Comparison of ENCODE assay signal across 9 cellular contexts in the genomic region with DNA sequence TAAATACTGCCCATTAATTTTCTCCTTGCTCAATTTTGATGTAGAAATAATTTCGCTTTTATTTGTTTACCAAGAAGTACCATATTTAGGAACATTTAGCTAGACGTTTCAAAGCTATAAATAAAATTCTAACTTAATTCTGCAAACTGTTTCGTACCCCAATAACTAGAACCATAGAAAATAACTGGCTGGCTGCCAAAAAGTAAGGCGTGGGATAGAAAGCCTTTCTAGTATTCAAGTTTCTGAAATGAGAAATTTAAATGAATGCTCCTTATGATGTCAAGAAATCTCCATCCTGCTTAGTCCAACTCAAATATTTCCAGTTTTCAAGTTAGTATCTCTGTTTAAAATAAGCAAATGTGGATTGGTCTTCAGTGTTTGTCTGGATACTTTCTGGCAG.
"Had no signal": no experiment of that assay in that cellular context is flagged by ENCODE, and none has a peak within 500 bp of the region (broad histone marks: within the 10 kb centered on the region; RNA-seq: fewer than 3 reads in every experiment).

No MANE protein-coding gene starts in this region.

- H3K9me3 Mint-ChIP-seq: GM23338, H9, IgD-negative memory B cell had no signal

- H3K36me3 Mint-ChIP-seq: IgD-negative memory B cell had no signal

- FAIRE-seq: H1, H54, HTR-8/SVneo had no signal

- DNase-seq: H9, HCEC 1CT, Kasumi-1, KG1 had no signal

- H3K4me3 Mint-ChIP-seq: GM23338, H9, IgD-negative memory B cell had no signal

- H2AFZ ChIP-seq: GM23338 had no signal

- H3K4me3 ChIP-seq: GM23338 had no signal

- H3K27ac Mint-ChIP-seq: GM23338, H9, IgD-negative memory B cell had no signal

- H3K4me2 ChIP-seq: GM23338 had no signal

- ATAC-seq: GM23338 had no signal
